1 cellular context compared by ENCODE assay signal in the genomic region with DNA sequence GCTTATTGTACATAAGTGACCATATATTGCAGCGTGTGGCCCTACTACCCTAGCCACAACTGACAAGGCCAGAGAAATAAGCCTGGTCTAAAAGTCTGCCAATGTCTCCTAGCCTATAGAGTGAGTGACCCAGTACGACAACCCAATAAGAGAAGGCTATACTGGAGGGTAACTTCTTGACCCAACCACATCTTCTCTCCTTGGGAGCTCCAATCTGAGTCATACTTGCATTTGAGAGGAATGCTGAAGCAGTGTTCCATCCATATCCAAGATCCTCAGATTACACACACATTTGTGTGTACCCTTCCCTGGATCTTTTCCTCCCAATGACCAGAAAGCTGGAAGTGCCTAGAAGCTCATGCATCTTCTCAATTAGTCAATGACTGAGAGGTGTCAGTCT.
A peak's percentile ranks its signal among the peaks of the same experiment; 100 is the strongest.
TF ChIP-seq lines count a peak whose summit lies in the region.

No MANE protein-coding gene starts in this region.

TF ChIP-seq in K562, 482 proteins besides CTCF, POLR2A, EP300 and RAD21:
- TF ChIP-seq, protein P1, sequence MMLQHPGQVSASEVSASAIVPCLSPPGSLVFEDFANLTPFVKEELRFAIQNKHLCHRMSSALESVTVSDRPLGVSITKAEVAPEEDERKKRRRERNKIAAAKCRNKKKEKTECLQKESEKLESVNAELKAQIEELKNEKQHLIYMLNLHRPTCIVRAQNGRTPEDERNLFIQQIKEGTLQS (IDR thresholded peaks at IDR 0.05) = peak; percentile 52
- TF ChIP-seq, protein P1 (CRISPR knock-in tag; conservative IDR thresholded peaks at IDR 0.05) = no peak
- TF ChIP-seq CEBPG (CRISPR knock-in tag; IDR thresholded peaks at IDR 0.05) = peak; percentile 23; the same call in 1 of the 2 replicates
- TF ChIP-seq CEBPG (tag; conservative IDR thresholded peaks at IDR 0.05 in 1 of 2, IDR thresholded peaks at IDR 0.05 in 1 of 2) = no peak
- TF ChIP-seq TOE1 (IDR thresholded peaks at IDR 0.05; ENCODE audit: borderline replicate concordance) = no peak
- TF ChIP-seq TOE1 (CRISPR knock-in tag; IDR thresholded peaks at IDR 0.05; ENCODE audit: borderline replicate concordance, low read depth) = no peak
- no peak for TF ChIP-seq KLF16 (IDR thresholded peaks at IDR 0.05)
- TF ChIP-seq MEIS2 (IDR thresholded peaks at IDR 0.05; ENCODE audit: partially characterized antibody) = peak; percentile 33
- peak; percentile 61 for TF ChIP-seq FOSL1 (tag; conservative IDR thresholded peaks at IDR 0.05)
- 0 out of 2 replicates have a peak, but pooled peaks have one; percentile 15 for TF ChIP-seq TEAD2 (tag; IDR thresholded peaks at IDR 0.05)
- TF ChIP-seq RBM25 (IDR thresholded peaks at IDR 0.05; ENCODE audit: low read depth, low read length, severe bottlenecking) = peak; percentile 29
- no peak for TF ChIP-seq MYNN (IDR thresholded peaks at IDR 0.05)
- no peak for TF ChIP-seq MYNN (CRISPR knock-in tag; IDR thresholded peaks at IDR 0.05)
- 0 out of 2 replicates have a peak, but pooled peaks have one; percentile 8 for TF ChIP-seq CBX1 (IDR thresholded peaks at IDR 0.05; ENCODE audit: low read depth)
- TF ChIP-seq NFYB (IDR thresholded peaks at IDR 0.05; ENCODE audit: extremely low read depth, insufficient read length) = peak; percentile 16
- TF ChIP-seq JUND (IDR thresholded peaks at IDR 0.05; ENCODE audit: borderline replicate concordance, low read depth, low read length) = 0 out of 2 replicates have a peak, but pooled peaks have one; percentile 21
- TF ChIP-seq JUND (tag; IDR thresholded peaks at IDR 0.05; ENCODE audit: borderline replicate concordance, low read depth, low read length) = peak; percentile 31; the same call in 1 of the 3 replicates
